Comparison of ENCODE assay signal across 18 cellular contexts in the genomic region with DNA sequence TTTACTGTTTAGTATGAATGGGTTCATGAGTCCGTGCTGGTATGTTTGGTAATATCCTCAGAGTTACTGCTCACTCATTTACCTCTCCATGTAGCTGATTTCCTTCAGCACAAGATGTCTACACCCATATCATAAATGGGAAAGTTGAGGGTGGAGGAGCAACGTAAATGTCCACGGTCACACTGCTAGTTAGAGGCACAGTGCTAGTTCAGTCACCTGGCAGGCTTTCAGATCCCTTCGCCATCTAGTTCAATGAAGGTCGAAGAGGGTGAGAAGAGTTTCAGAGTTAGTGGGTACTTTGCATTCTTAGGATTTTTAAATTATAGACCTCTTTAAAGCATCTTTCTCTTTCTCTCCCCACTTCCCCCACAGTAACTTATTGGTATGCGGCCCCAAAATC.
A peak's percentile ranks its signal among the peaks of the same experiment; 100 is the strongest.
DNase-seq lines count a peak whose midpoint lies in the region; ATAC-seq, FAIRE-seq and TF ChIP-seq lines count a peak whose summit lies in the region.
"Had no signal": no experiment of that assay in that cellular context is flagged by ENCODE, and none has a peak within 500 bp of the region (broad histone marks: within the 10 kb centered on the region; RNA-seq: fewer than 3 reads in every experiment).

No MANE protein-coding gene starts in this region.

- H4K20me1 ChIP-seq in OCI-LY3 (ENCODE audit: insufficient read depth, low read length): no peaks in the 10 kb centered on the region

- no peaks in the 10 kb centered on the region for H3K27me3 ChIP-seq in OCI-LY3 (ENCODE audit: low read depth, low read length)
- H3K27me3 ChIP-seq in heart right ventricle: no peaks in the 10 kb centered on the region
- no peaks in the 10 kb centered on the region for H3K27me3 ChIP-seq in right cardiac atrium (ENCODE audit: control insufficient read depth, insufficient read depth)

- peaks cover 21% of the 10 kb centered on the region for H3K4me1 ChIP-seq in OCI-LY3 (ENCODE audit: low read length)
- H3K4me1 ChIP-seq in heart right ventricle: peaks cover 0 to 41% (median 2%) of the 10 kb centered on the region in 9 donors
- H3K4me1 ChIP-seq in right cardiac atrium (ENCODE audit: control insufficient read depth, insufficient read depth, low read length): no peaks in the 10 kb centered on the region

- H3K4me2 ChIP-seq in OCI-LY3 (ENCODE audit: low read length): peak overlapping the region; percentile 65
- H3K4me2 ChIP-seq: GM23338 had no signal

- no peaks in the 10 kb centered on the region for H3K36me3 ChIP-seq in OCI-LY3 (replicated peaks; ENCODE audit: low read depth, low read length)
- peaks cover 0 to 48% (median 0%) of the 10 kb centered on the region in 9 donors for H3K36me3 ChIP-seq in heart right ventricle

- peak overlapping the region; percentile 35 for H3K4me3 ChIP-seq in OCI-LY3 (ENCODE audit: low read length)
- H3K4me3 ChIP-seq in heart right ventricle: no peak overlapping the region
- H3K4me3 ChIP-seq in right cardiac atrium (ENCODE audit: low read length): no peak overlapping the region
- H3K4me3 ChIP-seq: GM23338 had no signal

- DNase-seq in D721Med (ENCODE audit: insufficient read length, low spot score) (no peak), heart right ventricle (no peak), right cardiac atrium (no peak), head of caudate nucleus (no peak)
- DNase-seq: C1 segment of cervical spinal cord; Calu3; CD4-positive, alpha-beta memory T cell; COR-L47; DMS153; DND-41; H9 had no signal

- H3K79me2 ChIP-seq in OCI-LY3 (ENCODE audit: low read length): no peaks in the 10 kb centered on the region

- TF ChIP-seq CTCF in D721Med (IDR thresholded peaks at IDR 0.05; ENCODE audit: insufficient read depth, missing control alignments): no peak
- no peak for TF ChIP-seq CTCF in OCI-LY3 (IDR thresholded peaks at IDR 0.05; ENCODE audit: low read depth, low read length)
- TF ChIP-seq CTCF in heart right ventricle (IDR thresholded peaks at IDR 0.05): no peak

- peak in 7 of 8 donors; percentile 20 to 54 (median 44) for ATAC-seq in heart right ventricle
- peak; percentile 25 to 49 for ATAC-seq in right cardiac atrium
- no peak for ATAC-seq in GM19023 (IDR thresholded peaks at IDR 0.05; ENCODE audit: unreplicated experiment)
- ATAC-seq: HCT116 had no signal

- H3K27ac ChIP-seq in OCI-LY3 (ENCODE audit: low read length) (peak overlapping the region; percentile 36), heart right ventricle (no peak overlapping the region), right cardiac atrium (ENCODE audit: low read length) (no peak overlapping the region)

- H3K9ac ChIP-seq in OCI-LY3 (ENCODE audit: low read length): no peak overlapping the region

- peak; percentile 29 for FAIRE-seq in D721Med (lab: Jason Lieb, UNC)
- FAIRE-seq: G401.6, GM12892, GM19239 had no signal

- peak overlapping the region; percentile 79 for H2AFZ ChIP-seq in OCI-LY3 (ENCODE audit: low read depth, low read length)
- H2AFZ ChIP-seq: GM23338 had no signal

- 58 to 70% methylated on average over 6 of the region's 6 CpGs for WGBS in heart right ventricle, 2 donors
- WGBS in right cardiac atrium: 75% methylated on average over 6 of the region's 6 CpGs

- intact Hi-C loops in heart right ventricle (cut with DNase I): no loop called here
- intact Hi-C loops in right cardiac atrium (cut with DNase I): no loop called here
- intact Hi-C loops in head of caudate nucleus (cut with DNase I): no loop called here

- H3K9me3 ChIP-seq in OCI-LY3 (ENCODE audit: insufficient read depth, low read length): no peaks in the 10 kb centered on the region
- no peaks in the 10 kb centered on the region for H3K9me3 ChIP-seq in heart right ventricle
- H3K9me3 ChIP-seq in right cardiac atrium (ENCODE audit: control insufficient read depth, low read length): no peaks in the 10 kb centered on the region
